ENCODE assay signal across 1 cellular context in the genomic region with DNA sequence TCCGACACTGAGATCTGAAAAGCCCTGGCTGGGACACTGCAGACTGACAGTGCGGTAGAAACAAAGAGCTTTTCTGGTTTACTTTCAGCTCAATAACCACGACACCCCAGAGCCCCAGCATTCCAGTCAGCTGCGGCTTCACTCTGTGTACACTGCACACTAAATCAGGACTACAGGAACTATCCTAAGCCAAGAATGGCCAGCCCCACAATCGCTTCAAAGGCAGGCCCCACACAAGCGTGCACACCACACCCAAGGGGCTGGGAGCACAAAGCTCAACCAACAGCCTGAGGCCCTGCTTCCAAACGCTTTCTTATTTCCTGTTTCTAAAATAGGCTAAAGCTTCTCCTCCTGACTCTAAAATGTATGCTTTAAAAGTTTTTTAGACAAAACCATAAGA.
A peak's percentile ranks its signal among the peaks of the same experiment; 100 is the strongest.
TF ChIP-seq lines count a peak whose summit lies in the region.

No MANE protein-coding gene starts in this region.

TF ChIP-seq in HepG2, 621 proteins besides CTCF, POLR2A, EP300 and RAD21 (continued from another document and continues in another):
- TF ChIP-seq, protein P1, sequence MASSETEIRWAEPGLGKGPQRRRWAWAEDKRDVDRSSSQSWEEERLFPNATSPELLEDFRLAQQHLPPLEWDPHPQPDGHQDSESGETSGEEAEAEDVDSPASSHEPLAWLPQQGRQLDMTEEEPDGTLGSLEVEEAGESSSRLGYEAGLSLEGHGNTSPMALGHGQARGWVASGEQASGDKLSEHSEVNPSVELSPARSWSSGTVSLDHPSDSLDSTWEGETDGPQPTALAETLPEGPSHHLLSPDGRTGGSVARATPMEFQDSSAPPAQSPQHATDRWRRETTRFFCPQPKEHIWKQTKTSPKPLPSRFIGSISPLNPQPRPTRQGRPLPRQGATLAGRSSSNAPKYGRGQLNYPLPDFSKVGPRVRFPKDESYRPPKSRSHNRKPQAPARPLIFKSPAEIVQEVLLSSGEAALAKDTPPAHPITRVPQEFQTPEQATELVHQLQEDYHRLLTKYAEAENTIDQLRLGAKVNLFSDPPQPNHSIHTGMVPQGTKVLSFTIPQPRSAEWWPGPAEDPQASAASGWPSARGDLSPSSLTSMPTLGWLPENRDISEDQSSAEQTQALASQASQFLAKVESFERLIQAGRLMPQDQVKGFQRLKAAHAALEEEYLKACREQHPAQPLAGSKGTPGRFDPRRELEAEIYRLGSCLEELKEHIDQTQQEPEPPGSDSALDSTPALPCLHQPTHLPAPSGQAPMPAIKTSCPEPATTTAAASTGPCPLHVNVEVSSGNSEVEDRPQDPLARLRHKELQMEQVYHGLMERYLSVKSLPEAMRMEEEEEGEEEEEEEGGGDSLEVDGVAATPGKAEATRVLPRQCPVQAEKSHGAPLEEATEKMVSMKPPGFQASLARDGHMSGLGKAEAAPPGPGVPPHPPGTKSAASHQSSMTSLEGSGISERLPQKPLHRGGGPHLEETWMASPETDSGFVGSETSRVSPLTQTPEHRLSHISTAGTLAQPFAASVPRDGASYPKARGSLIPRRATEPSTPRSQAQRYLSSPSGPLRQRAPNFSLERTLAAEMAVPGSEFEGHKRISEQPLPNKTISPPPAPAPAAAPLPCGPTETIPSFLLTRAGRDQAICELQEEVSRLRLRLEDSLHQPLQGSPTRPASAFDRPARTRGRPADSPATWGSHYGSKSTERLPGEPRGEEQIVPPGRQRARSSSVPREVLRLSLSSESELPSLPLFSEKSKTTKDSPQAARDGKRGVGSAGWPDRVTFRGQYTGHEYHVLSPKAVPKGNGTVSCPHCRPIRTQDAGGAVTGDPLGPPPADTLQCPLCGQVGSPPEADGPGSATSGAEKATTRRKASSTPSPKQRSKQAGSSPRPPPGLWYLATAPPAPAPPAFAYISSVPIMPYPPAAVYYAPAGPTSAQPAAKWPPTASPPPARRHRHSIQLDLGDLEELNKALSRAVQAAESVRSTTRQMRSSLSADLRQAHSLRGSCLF (CRISPR knock-in tag; IDR thresholded peaks at IDR 0.05; ENCODE audit: borderline replicate concordance), result no peak
- TF ChIP-seq ZNF616 (CRISPR knock-in tag; IDR thresholded peaks at IDR 0.05; ENCODE audit: low read depth) (no peak), FOXK2 (IDR thresholded peaks at IDR 0.05) (no peak), ZBTB21 (CRISPR knock-in tag; IDR thresholded peaks at IDR 0.05) (no peak), EHMT2 (IDR thresholded peaks at IDR 0.05; ENCODE audit: borderline replicate concordance, low read depth, low read length) (no peak), TCF7 (IDR thresholded peaks at IDR 0.05; ENCODE audit: low read depth) (peak; percentile 83), SIX4 (CRISPR knock-in tag; IDR thresholded peaks at IDR 0.05) (no peak), ZNF660 (CRISPR knock-in tag; IDR thresholded peaks at IDR 0.05; ENCODE audit: borderline replicate concordance, low read depth) (no peak), CEBPG (CRISPR knock-in tag; IDR thresholded peaks at IDR 0.05) (no peak), ZBTB42 (CRISPR knock-in tag; IDR thresholded peaks at IDR 0.05) (no peak), CENPT (CRISPR knock-in tag; IDR thresholded peaks at IDR 0.05; ENCODE audit: low read depth) (no peak), ZNF672 (CRISPR knock-in tag; IDR thresholded peaks at IDR 0.05) (no peak), TP53 (CRISPR knock-in tag; conservative IDR thresholded peaks at IDR 0.05) (no peak), ETV5 (CRISPR knock-in tag; IDR thresholded peaks at IDR 0.05; ENCODE audit: borderline replicate concordance) (peak; percentile 14; the same call in 1 of the 2 replicates), RXRB (CRISPR knock-in tag; IDR thresholded peaks at IDR 0.05; ENCODE audit: borderline replicate concordance) (no peak), KLF12 (CRISPR knock-in tag; IDR thresholded peaks at IDR 0.05; ENCODE audit: borderline replicate concordance) (no peak), NR3C1 (CRISPR knock-in tag; IDR thresholded peaks at IDR 0.05) (no peak)
- TF ChIP-seq, protein P2, sequence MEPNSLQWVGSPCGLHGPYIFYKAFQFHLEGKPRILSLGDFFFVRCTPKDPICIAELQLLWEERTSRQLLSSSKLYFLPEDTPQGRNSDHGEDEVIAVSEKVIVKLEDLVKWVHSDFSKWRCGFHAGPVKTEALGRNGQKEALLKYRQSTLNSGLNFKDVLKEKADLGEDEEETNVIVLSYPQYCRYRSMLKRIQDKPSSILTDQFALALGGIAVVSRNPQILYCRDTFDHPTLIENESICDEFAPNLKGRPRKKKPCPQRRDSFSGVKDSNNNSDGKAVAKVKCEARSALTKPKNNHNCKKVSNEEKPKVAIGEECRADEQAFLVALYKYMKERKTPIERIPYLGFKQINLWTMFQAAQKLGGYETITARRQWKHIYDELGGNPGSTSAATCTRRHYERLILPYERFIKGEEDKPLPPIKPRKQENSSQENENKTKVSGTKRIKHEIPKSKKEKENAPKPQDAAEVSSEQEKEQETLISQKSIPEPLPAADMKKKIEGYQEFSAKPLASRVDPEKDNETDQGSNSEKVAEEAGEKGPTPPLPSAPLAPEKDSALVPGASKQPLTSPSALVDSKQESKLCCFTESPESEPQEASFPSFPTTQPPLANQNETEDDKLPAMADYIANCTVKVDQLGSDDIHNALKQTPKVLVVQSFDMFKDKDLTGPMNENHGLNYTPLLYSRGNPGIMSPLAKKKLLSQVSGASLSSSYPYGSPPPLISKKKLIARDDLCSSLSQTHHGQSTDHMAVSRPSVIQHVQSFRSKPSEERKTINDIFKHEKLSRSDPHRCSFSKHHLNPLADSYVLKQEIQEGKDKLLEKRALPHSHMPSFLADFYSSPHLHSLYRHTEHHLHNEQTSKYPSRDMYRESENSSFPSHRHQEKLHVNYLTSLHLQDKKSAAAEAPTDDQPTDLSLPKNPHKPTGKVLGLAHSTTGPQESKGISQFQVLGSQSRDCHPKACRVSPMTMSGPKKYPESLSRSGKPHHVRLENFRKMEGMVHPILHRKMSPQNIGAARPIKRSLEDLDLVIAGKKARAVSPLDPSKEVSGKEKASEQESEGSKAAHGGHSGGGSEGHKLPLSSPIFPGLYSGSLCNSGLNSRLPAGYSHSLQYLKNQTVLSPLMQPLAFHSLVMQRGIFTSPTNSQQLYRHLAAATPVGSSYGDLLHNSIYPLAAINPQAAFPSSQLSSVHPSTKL (CRISPR knock-in tag; IDR thresholded peaks at IDR 0.05), result peak; percentile 63; the same call in 1 of the 2 replicates
- TF ChIP-seq, protein P3, sequence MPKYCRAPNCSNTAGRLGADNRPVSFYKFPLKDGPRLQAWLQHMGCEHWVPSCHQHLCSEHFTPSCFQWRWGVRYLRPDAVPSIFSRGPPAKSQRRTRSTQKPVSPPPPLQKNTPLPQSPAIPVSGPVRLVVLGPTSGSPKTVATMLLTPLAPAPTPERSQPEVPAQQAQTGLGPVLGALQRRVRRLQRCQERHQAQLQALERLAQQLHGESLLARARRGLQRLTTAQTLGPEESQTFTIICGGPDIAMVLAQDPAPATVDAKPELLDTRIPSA (CRISPR knock-in tag; IDR thresholded peaks at IDR 0.05; ENCODE audit: borderline replicate concordance), result no peak
- TF ChIP-seq, protein P4, sequence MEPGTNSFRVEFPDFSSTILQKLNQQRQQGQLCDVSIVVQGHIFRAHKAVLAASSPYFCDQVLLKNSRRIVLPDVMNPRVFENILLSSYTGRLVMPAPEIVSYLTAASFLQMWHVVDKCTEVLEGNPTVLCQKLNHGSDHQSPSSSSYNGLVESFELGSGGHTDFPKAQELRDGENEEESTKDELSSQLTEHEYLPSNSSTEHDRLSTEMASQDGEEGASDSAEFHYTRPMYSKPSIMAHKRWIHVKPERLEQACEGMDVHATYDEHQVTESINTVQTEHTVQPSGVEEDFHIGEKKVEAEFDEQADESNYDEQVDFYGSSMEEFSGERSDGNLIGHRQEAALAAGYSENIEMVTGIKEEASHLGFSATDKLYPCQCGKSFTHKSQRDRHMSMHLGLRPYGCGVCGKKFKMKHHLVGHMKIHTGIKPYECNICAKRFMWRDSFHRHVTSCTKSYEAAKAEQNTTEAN (CRISPR knock-in tag; conservative IDR thresholded peaks at IDR 0.05), result peak; percentile 94
- TF ChIP-seq, protein P5, sequence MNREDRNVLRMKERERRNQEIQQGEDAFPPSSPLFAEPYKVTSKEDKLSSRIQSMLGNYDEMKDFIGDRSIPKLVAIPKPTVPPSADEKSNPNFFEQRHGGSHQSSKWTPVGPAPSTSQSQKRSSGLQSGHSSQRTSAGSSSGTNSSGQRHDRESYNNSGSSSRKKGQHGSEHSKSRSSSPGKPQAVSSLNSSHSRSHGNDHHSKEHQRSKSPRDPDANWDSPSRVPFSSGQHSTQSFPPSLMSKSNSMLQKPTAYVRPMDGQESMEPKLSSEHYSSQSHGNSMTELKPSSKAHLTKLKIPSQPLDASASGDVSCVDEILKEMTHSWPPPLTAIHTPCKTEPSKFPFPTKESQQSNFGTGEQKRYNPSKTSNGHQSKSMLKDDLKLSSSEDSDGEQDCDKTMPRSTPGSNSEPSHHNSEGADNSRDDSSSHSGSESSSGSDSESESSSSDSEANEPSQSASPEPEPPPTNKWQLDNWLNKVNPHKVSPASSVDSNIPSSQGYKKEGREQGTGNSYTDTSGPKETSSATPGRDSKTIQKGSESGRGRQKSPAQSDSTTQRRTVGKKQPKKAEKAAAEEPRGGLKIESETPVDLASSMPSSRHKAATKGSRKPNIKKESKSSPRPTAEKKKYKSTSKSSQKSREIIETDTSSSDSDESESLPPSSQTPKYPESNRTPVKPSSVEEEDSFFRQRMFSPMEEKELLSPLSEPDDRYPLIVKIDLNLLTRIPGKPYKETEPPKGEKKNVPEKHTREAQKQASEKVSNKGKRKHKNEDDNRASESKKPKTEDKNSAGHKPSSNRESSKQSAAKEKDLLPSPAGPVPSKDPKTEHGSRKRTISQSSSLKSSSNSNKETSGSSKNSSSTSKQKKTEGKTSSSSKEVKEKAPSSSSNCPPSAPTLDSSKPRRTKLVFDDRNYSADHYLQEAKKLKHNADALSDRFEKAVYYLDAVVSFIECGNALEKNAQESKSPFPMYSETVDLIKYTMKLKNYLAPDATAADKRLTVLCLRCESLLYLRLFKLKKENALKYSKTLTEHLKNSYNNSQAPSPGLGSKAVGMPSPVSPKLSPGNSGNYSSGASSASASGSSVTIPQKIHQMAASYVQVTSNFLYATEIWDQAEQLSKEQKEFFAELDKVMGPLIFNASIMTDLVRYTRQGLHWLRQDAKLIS (CRISPR knock-in tag; IDR thresholded peaks at IDR 0.05), result no peak
- TF ChIP-seq, protein P6, sequence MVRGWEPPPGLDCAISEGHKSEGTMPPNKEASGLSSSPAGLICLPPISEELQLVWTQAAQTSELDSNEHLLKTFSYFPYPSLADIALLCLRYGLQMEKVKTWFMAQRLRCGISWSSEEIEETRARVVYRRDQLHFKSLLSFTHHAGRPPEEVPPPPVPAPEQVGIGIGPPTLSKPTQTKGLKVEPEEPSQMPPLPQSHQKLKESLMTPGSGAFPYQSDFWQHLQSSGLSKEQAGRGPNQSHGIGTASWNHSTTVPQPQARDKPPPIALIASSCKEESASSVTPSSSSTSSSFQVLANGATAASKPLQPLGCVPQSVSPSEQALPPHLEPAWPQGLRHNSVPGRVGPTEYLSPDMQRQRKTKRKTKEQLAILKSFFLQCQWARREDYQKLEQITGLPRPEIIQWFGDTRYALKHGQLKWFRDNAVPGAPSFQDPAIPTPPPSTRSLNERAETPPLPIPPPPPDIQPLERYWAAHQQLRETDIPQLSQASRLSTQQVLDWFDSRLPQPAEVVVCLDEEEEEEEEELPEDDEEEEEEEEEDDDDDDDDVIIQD (CRISPR knock-in tag; IDR thresholded peaks at IDR 0.05; ENCODE audit: low read depth), result no peak
- TF ChIP-seq, protein P7, sequence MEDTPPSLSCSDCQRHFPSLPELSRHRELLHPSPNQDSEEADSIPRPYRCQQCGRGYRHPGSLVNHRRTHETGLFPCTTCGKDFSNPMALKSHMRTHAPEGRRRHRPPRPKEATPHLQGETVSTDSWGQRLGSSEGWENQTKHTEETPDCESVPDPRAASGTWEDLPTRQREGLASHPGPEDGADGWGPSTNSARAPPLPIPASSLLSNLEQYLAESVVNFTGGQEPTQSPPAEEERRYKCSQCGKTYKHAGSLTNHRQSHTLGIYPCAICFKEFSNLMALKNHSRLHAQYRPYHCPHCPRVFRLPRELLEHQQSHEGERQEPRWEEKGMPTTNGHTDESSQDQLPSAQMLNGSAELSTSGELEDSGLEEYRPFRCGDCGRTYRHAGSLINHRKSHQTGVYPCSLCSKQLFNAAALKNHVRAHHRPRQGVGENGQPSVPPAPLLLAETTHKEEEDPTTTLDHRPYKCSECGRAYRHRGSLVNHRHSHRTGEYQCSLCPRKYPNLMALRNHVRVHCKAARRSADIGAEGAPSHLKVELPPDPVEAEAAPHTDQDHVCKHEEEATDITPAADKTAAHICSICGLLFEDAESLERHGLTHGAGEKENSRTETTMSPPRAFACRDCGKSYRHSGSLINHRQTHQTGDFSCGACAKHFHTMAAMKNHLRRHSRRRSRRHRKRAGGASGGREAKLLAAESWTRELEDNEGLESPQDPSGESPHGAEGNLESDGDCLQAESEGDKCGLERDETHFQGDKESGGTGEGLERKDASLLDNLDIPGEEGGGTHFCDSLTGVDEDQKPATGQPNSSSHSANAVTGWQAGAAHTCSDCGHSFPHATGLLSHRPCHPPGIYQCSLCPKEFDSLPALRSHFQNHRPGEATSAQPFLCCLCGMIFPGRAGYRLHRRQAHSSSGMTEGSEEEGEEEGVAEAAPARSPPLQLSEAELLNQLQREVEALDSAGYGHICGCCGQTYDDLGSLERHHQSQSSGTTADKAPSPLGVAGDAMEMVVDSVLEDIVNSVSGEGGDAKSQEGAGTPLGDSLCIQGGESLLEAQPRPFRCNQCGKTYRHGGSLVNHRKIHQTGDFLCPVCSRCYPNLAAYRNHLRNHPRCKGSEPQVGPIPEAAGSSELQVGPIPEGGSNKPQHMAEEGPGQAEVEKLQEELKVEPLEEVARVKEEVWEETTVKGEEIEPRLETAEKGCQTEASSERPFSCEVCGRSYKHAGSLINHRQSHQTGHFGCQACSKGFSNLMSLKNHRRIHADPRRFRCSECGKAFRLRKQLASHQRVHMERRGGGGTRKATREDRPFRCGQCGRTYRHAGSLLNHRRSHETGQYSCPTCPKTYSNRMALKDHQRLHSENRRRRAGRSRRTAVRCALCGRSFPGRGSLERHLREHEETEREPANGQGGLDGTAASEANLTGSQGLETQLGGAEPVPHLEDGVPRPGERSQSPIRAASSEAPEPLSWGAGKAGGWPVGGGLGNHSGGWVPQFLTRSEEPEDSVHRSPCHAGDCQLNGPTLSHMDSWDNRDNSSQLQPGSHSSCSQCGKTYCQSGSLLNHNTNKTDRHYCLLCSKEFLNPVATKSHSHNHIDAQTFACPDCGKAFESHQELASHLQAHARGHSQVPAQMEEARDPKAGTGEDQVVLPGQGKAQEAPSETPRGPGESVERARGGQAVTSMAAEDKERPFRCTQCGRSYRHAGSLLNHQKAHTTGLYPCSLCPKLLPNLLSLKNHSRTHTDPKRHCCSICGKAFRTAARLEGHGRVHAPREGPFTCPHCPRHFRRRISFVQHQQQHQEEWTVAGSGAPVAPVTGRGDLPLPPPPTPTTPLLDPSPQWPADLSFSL (CRISPR knock-in tag; IDR thresholded peaks at IDR 0.05), result peak; percentile 75; the same call in 1 of the 2 replicates
- TF ChIP-seq, protein P8, sequence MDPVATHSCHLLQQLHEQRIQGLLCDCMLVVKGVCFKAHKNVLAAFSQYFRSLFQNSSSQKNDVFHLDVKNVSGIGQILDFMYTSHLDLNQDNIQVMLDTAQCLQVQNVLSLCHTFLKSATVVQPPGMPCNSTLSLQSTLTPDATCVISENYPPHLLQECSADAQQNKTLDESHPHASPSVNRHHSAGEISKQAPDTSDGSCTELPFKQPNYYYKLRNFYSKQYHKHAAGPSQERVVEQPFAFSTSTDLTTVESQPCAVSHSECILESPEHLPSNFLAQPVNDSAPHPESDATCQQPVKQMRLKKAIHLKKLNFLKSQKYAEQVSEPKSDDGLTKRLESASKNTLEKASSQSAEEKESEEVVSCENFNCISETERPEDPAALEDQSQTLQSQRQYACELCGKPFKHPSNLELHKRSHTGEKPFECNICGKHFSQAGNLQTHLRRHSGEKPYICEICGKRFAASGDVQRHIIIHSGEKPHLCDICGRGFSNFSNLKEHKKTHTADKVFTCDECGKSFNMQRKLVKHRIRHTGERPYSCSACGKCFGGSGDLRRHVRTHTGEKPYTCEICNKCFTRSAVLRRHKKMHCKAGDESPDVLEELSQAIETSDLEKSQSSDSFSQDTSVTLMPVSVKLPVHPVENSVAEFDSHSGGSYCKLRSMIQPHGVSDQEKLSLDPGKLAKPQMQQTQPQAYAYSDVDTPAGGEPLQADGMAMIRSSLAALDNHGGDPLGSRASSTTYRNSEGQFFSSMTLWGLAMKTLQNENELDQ (CRISPR knock-in tag; IDR thresholded peaks at IDR 0.05; ENCODE audit: borderline replicate concordance), result no peak
